ENCODE assay signal across 25 cellular contexts in the genomic region with DNA sequence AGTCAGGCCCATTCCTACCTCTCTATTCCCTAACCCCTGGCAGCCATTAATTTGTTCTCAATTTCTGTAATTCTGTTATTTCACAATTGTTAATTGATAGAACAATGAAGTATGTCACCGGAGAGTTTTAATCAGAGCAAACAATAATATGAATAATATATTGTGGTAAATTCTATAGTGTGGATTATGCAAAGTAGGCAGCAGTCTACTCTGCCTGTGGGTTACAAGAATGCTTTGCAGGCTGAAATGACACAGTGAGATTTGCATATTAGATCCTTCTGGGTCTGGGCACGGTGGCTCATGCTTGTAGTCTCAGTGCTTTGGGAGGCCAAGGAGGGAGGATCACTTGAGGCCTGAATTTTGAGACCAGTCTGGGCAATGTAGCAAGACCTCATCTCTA.
"Had no signal": no experiment of that assay in that cellular context is flagged by ENCODE, and none has a peak within 500 bp of the region (broad histone marks: within the 10 kb centered on the region; RNA-seq: fewer than 3 reads in every experiment).

No MANE protein-coding gene starts in this region.

- H3K27me3 Mint-ChIP-seq: activated CD8-positive, alpha-beta memory T cell treated with anti-CD3 and anti-CD28 coated beads, Interleukin-2, amount 10 ng/mL, durations not matched to agents 7 days and 5 days; activated T-helper 17 cell treated with anti-CD3 and anti-CD28 coated beads, Interleukin-2, amount 50 U/mL, for 72 hours; T-cell had no signal

- FAIRE-seq: bronchial epithelial cell had no signal

- DNase-seq: activated CD4-positive, alpha-beta T cell treated with anti-CD3 and anti-CD28 coated beads for 4 hours; activated CD8-positive, alpha-beta memory T cell treated with anti-CD3 and anti-CD28 coated beads, Interleukin-2, amount 10 ng/mL, durations not matched to agents 7 days and 5 days; activated gamma-delta T cell; activated naive CD4-positive, alpha-beta T cell treated with anti-CD3 and anti-CD28 coated beads for 36 hours; activated T-cell treated with anti-CD3 and anti-CD28 coated beads, Interleukin-2, amount 50 U/mL, for 48 hours; amniotic stem cell; body of pancreas; central memory CD4-positive, alpha-beta T cell; cortex of kidney; MG63; MV-4-11; NCI-H1105; NCI-H1436; NCI-H1694 treated with DMSO at 0.1 percent for 48 hours; NCI-H2081; NCI-H510A treated with DMSO at 0.1 percent for 48 hours; NCI-H748 treated with DMSO at 0.1 percent for 48 hours; T-cell had no signal

- H3K4me2 ChIP-seq: KMS-11 had no signal

- H3K4me1 Mint-ChIP-seq: activated CD8-positive, alpha-beta memory T cell treated with anti-CD3 and anti-CD28 coated beads, Interleukin-2, amount 10 ng/mL, durations not matched to agents 7 days and 5 days; activated T-helper 17 cell treated with anti-CD3 and anti-CD28 coated beads, Interleukin-2, amount 50 U/mL, for 72 hours had no signal

- H3K27ac Mint-ChIP-seq: activated CD8-positive, alpha-beta memory T cell treated with anti-CD3 and anti-CD28 coated beads, Interleukin-2, amount 10 ng/mL, durations not matched to agents 7 days and 5 days; activated naive CD4-positive, alpha-beta T cell treated with anti-CD3 and anti-CD28 coated beads for 36 hours; activated T-helper 17 cell treated with anti-CD3 and anti-CD28 coated beads, Interleukin-2, amount 50 U/mL, for 72 hours had no signal

- H3K9me3 Mint-ChIP-seq: activated naive CD4-positive, alpha-beta T cell treated with anti-CD3 and anti-CD28 coated beads for 36 hours; activated T-helper 17 cell treated with anti-CD3 and anti-CD28 coated beads, Interleukin-2, amount 50 U/mL, for 72 hours; T-cell had no signal

- ATAC-seq: activated CD8-positive, alpha-beta memory T cell treated with anti-CD3 and anti-CD28 coated beads, Interleukin-2, amount 10 ng/mL, durations not matched to agents 7 days and 5 days; activated T-helper 17 cell treated with anti-CD3 and anti-CD28 coated beads, Interleukin-2, amount 50 U/mL, for 72 hours; body of pancreas; Right ventricle myocardium inferior; T-cell had no signal

- H3K4me1 ChIP-seq: ascending aorta, body of pancreas had no signal

- H3K4me3 ChIP-seq: ascending aorta, body of pancreas, MG63, SK-N-MC had no signal

- H3K4me3 Mint-ChIP-seq: activated CD8-positive, alpha-beta memory T cell treated with anti-CD3 and anti-CD28 coated beads, Interleukin-2, amount 10 ng/mL, durations not matched to agents 7 days and 5 days; activated naive CD4-positive, alpha-beta T cell treated with anti-CD3 and anti-CD28 coated beads for 36 hours; activated T-helper 17 cell treated with anti-CD3 and anti-CD28 coated beads, Interleukin-2, amount 50 U/mL, for 72 hours; T-cell had no signal

- H3K9me3 ChIP-seq: ascending aorta, body of pancreas, MG63 had no signal

- H3K9ac ChIP-seq: KMS-11 had no signal

- H3K27me3 ChIP-seq: ascending aorta, body of pancreas, MG63 had no signal

- H3K27ac ChIP-seq: ascending aorta, body of pancreas, KMS-11, SK-N-MC, VCaP had no signal
